ENCODE assay signal across 8 cellular contexts in the genomic region with DNA sequence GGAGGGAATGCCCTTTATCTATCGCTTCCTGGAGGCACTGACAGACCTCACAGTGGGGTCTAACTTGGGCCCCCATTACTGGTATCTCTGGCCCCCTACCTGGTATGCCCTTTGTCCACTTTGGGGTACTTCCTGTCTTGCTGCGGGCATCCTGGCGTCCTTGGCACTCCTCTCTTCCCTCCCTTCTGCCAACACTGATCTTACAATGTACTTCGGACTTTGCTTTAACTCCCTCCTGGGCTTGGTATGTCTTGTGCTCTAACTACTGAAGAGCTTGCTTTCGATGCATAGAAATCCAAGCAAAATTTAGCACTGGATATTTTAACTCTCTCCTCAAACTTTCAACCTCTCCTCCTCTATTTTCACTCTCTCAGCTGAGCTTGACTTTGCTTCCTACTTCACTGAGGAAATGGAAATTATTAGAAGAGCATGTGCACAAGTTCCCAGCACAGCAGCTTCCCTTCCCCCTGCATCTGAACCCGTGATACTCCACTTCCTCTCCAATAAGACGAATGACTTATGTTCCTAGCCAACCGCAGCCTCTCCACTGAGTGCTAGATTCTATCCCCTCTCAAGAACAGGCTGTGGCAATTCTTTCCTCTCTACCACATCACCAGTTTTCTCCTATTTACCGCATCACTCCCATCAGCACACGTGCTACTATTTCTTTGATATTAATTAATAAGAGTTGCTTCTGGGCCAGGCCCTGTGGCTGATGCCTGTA. TPM values are rescaled to one million over a fixed set of nuclear protein-coding genes. Genes with fewer than 3 reads are reported as not detected.
DNase-seq lines count a peak whose midpoint lies in the region; ATAC-seq, FAIRE-seq and TF ChIP-seq lines count a peak whose summit lies in the region.

No MANE protein-coding gene starts in this region.

- no peaks in the 10 kb centered on the region for H3K9me3 ChIP-seq in endothelial cell of umbilical vein (replicated peaks; ENCODE audit: control insufficient read depth, insufficient read depth, low read length)

- CTCF ChIA-PET in endothelial cell of umbilical vein (lab: Charles Lee), result interaction anchor here (1.1 to 3.8 kb wide), 4 partner anchors 33 to 238 kb away, joined by 3 to 36 read pairs (median 31); no protein-coding TSS in a partner anchor

- H2AFZ ChIP-seq in endothelial cell of umbilical vein (ENCODE audit: low read depth, low read length), result peak overlapping the region; percentile 41

- dilution Hi-C loops in endothelial cell of umbilical vein (cut with MboI; ENCODE audit: extremely low pct_ligation_motif_present, low sequenced_read_pairs), result no loop called here

- no peak for TF ChIP-seq POLR2A in GM12891 (IDR thresholded peaks at IDR 0.05; ENCODE audit: low read depth, low read length)
- TF ChIP-seq POLR2A in endothelial cell of umbilical vein (IDR thresholded peaks at IDR 0.05; ENCODE audit: low read depth, low read length), result no peak

- POLR2A ChIA-PET in endothelial cell of umbilical vein (lab: Charles Lee), result no interaction called here

- H3K9ac ChIP-seq in endothelial cell of umbilical vein (replicated peaks; ENCODE audit: extremely low read depth, insufficient read depth, low read length) (no peak overlapping the region), rectal smooth muscle tissue (ENCODE audit: low read length) (no peak overlapping the region)

- H3K27me3 ChIP-seq in endothelial cell of umbilical vein (ENCODE audit: control insufficient read depth in 2 of 2, insufficient read depth in 2 of 2, low read length in 2 of 2) (no peaks in the 10 kb centered on the region), rectal smooth muscle tissue (ENCODE audit: control insufficient read depth, insufficient read depth, low read length) (no peaks in the 10 kb centered on the region)

- H3K27ac ChIP-seq in endothelial cell of umbilical vein (ENCODE audit: insufficient read depth, low read depth, low read length) (no peak overlapping the region), rectal smooth muscle tissue (ENCODE audit: low read depth, low read length) (peak overlapping the region; percentile 70)

- H3K79me2 ChIP-seq in endothelial cell of umbilical vein (ENCODE audit: control insufficient read depth, insufficient read depth, low read length), result no peaks in the 10 kb centered on the region

- no peak overlapping the region for H3K4me3 ChIP-seq in endothelial cell of umbilical vein (replicated peaks in 1 of 3; ENCODE audit: insufficient read depth in 1 of 3, low read depth in 1 of 3, low read length in 3 of 3)
- H3K4me3 ChIP-seq in rectal smooth muscle tissue (ENCODE audit: low read length), result no peak overlapping the region

- H3K4me2 ChIP-seq in endothelial cell of umbilical vein (ENCODE audit: insufficient read depth, low read length), result no peak overlapping the region

- H3K36me3 ChIP-seq in endothelial cell of umbilical vein (ENCODE audit: control insufficient read depth in 2 of 2, extremely low read depth in 1 of 2, insufficient read depth in 2 of 2, low read length in 2 of 2) (no peaks in the 10 kb centered on the region), rectal smooth muscle tissue (ENCODE audit: control insufficient read depth, insufficient read depth, low read length) (no peaks in the 10 kb centered on the region)

- FAIRE-seq in GM12891 (lab: Jason Lieb, UNC) (peak; percentile 80), endothelial cell of umbilical vein (lab: Jason Lieb, UNC) (peak; percentile 73)

- ATAC-seq in HG02870 (IDR thresholded peaks at IDR 0.05; ENCODE audit: unreplicated experiment), result no peak

- DNase-seq in GM12891 (ENCODE audit: insufficient read length, low spot score) (no peak), NOMO-1 treated with DMSO at 0.1 percent for 48 hours (lab: John Stamatoyannopoulos, UW; ENCODE audit: unreplicated experiment) (peak; percentile 90), endothelial cell of umbilical vein (ENCODE audit: low read depth, low spot score) (peak; percentile 55), superior temporal gyrus (ENCODE audit: extremely low spot score) (no peak), activated gamma-delta T cell (lab: John Stamatoyannopoulos, UW) (no peak), HuH-7 (ENCODE audit: low spot score) (no peak)

- H4K20me1 ChIP-seq in endothelial cell of umbilical vein (replicated peaks; ENCODE audit: control insufficient read depth, extremely low read depth, insufficient read depth, low read length), result no peaks in the 10 kb centered on the region

- intact Hi-C loops in endothelial cell of umbilical vein (cut with micrococcal nuclease), result loop anchor here (2.0 kb wide), 1 partner anchor 300 kb away; no protein-coding TSS in a partner anchor

- TF ChIP-seq CTCF in endothelial cell of umbilical vein (IDR thresholded peaks at IDR 0.05; ENCODE audit: extremely low read depth in 1 of 2, insufficient read depth in 1 of 2, low read depth in 1 of 2, low read length in 2 of 2), result no peak

- BruUV-seq in endothelial cell of umbilical vein (replicated peaks; lab: Mats Ljungman, UMichigan), result no TSS peak

- no peaks in the 10 kb centered on the region for H3K9me1 ChIP-seq in endothelial cell of umbilical vein (replicated peaks; ENCODE audit: control insufficient read depth, extremely low read depth, insufficient read depth, low read length)

- H3K4me1 ChIP-seq in endothelial cell of umbilical vein (ENCODE audit: control insufficient read depth, extremely low read depth, insufficient read depth, low read length) (peaks cover 4% of the 10 kb centered on the region), rectal smooth muscle tissue (ENCODE audit: control insufficient read depth, insufficient read depth, low read length) (no peaks in the 10 kb centered on the region)

TF ChIP-seq in GM12891, 5 proteins besides CTCF, POLR2A, EP300 and RAD21:
- peak; percentile 67 for TF ChIP-seq SPI1 (IDR thresholded peaks at IDR 0.05; ENCODE audit: low read depth, low read length)
- TF ChIP-seq POU2F2 (IDR thresholded peaks at IDR 0.05; ENCODE audit: low read depth, low read length), result no peak
TF ChIP-seq in GM12891: peak in this region for 1.

TF ChIP-seq in endothelial cell of umbilical vein, 7 proteins besides CTCF, POLR2A, EP300 and RAD21:
- TF ChIP-seq EZH2 (IDR thresholded peaks at IDR 0.05; ENCODE audit: borderline replicate concordance, low read depth, low read length, severe bottlenecking), result no peak
- no peak for TF ChIP-seq JUN (IDR thresholded peaks at IDR 0.05; ENCODE audit: borderline replicate concordance, insufficient read depth, insufficient read length, low read depth)
- TF ChIP-seq GATA2 (IDR thresholded peaks at IDR 0.05; ENCODE audit: insufficient read depth, insufficient read length, low read depth, low read length), result no peak
- no peak for TF ChIP-seq MYC (IDR thresholded peaks at IDR 0.05; ENCODE audit: low read depth, low read length)
- TF ChIP-seq, protein P1, sequence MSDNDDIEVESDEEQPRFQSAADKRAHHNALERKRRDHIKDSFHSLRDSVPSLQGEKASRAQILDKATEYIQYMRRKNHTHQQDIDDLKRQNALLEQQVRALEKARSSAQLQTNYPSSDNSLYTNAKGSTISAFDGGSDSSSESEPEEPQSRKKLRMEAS (IDR thresholded peaks at IDR 0.05; ENCODE audit: insufficient read depth, insufficient read length), result no peak
- TF ChIP-seq POLR2AphosphoS5 (IDR thresholded peaks at IDR 0.05; ENCODE audit: insufficient read depth, low read depth, low read length), result no peak
- TF ChIP-seq FOS (IDR thresholded peaks at IDR 0.05; ENCODE audit: borderline replicate concordance, insufficient read depth, low read length), result no peak

RNA-seq across cellular contexts. Expression of a gene that starts 52.9 kb away (rescaled TPM):
- not detected for polyA plus RNA-seq in GM12891 (2012; ENCODE audit: low read depth, missing spikeins)
- not detected in 2 replicates for total RNA-seq in endothelial cell of umbilical vein
- polyA plus RNA-seq in endothelial cell of umbilical vein, result not detected in 2 replicates
- not detected in 2 replicates for polyA plus RNA-seq in endothelial cell of umbilical vein (2011; cell fraction: cytosol; rRNA removed)
- polyA plus RNA-seq in endothelial cell of umbilical vein (2011; cell fraction: nucleus; rRNA removed), result not detected in 2 replicates
- polyA plus RNA-seq in endothelial cell of umbilical vein (2012), result not detected in 2 replicates
- polyA minus RNA-seq in endothelial cell of umbilical vein, result not detected in 2 replicates
- not detected for polyA minus RNA-seq in endothelial cell of umbilical vein (2011; cell fraction: cytosol; rRNA and poly(A)+ RNA removed)
- polyA minus RNA-seq in endothelial cell of umbilical vein (2011; cell fraction: nucleus; rRNA and poly(A)+ RNA removed), result not detected in 2 replicates

Comparison
In these comparisons a context has a peak if more than half of its experiments do, and no peak if none do; other contexts are left out.
1. DNase-seq: peak in NOMO-1 treated with DMSO at 0.1 percent for 48 hours (single experiment) and endothelial cell of umbilical vein (single experiment); none in GM12891 (single experiment), superior temporal gyrus (single experiment), activated gamma-delta T cell (single experiment) and HuH-7 (single experiment).